8 cellular contexts compared by ENCODE assay signal in genomic region chr1:212034516-212035122, GRCh38. TPM values are rescaled to one million over a fixed set of nuclear protein-coding genes. Genes with fewer than 3 reads are reported as not detected.
DNase-seq lines count a peak whose midpoint lies in the region; ATAC-seq, FAIRE-seq and TF ChIP-seq lines count a peak whose summit lies in the region.

No MANE protein-coding gene starts in this region.

- H3K36me3 ChIP-seq in OCI-LY1 (ENCODE audit: insufficient read depth, low read length), result peaks cover 34% of the 10 kb centered on the region
- H3K36me3 ChIP-seq in neutrophil, result no peaks in the 10 kb centered on the region

- peak overlapping the region; percentile 95 for H3K27ac Mint-ChIP-seq in CD4-positive, alpha-beta T cell

- CTCF ChIA-PET in CD4-positive, alpha-beta T cell (lab: Charles Lee), result interaction anchor here (0.8 to 3.8 kb wide), 20 partner anchors 9 to 421 kb away, joined by 3 to 21 read pairs (median 4); partner anchors contain the start of gene PPP2R5A

- peak overlapping the region; percentile 86 for H3K4me2 ChIP-seq in OCI-LY1 (ENCODE audit: low read length)

- no peaks in the 10 kb centered on the region for H3K27me3 Mint-ChIP-seq in CD4-positive, alpha-beta T cell

- no peaks in the 10 kb centered on the region for H3K9me3 ChIP-seq in CD4-positive, alpha-beta T cell (ENCODE audit: control insufficient read depth, low read length)
- H3K9me3 ChIP-seq in OCI-LY1 (ENCODE audit: low read length), result no peaks in the 10 kb centered on the region
- H3K9me3 ChIP-seq in neutrophil, result no peaks in the 10 kb centered on the region

- no peaks in the 10 kb centered on the region for H3K9me2 ChIP-seq in OCI-LY1 (ENCODE audit: low read depth, low read length)

- H4K20me1 ChIP-seq in OCI-LY1 (ENCODE audit: insufficient read depth, low read length), result no peaks in the 10 kb centered on the region

- no peaks in the 10 kb centered on the region for H3F3A ChIP-seq in OCI-LY1 (ENCODE audit: insufficient read depth, low read length)

- peaks cover 79% of the 10 kb centered on the region for H3K79me2 ChIP-seq in OCI-LY1 (ENCODE audit: insufficient read depth, low read length)

- H3K4me3 Mint-ChIP-seq in CD4-positive, alpha-beta T cell, result peak overlapping the region; percentile 95

- no peak for ATAC-seq in CD4-positive, alpha-beta T cell (ENCODE audit: poor library complexity)
- peak; percentile 10 for ATAC-seq in GM21576 (IDR thresholded peaks at IDR 0.05; ENCODE audit: unreplicated experiment)

- no peaks in the 10 kb centered on the region for H3K27me3 ChIP-seq in CD4-positive, alpha-beta T cell (ENCODE audit: control insufficient read depth, insufficient read depth, low read length)
- H3K27me3 ChIP-seq in OCI-LY1 (ENCODE audit: insufficient read depth, low read length) (no peaks in the 10 kb centered on the region), neutrophil (no peaks in the 10 kb centered on the region)

- H3K4me3 ChIP-seq in OCI-LY1 (ENCODE audit: low read depth, low read length, poor library complexity, severe bottlenecking) (peak overlapping the region; percentile 89), epithelial cell of proximal tubule (ENCODE audit: low read depth, low read length) (peak overlapping the region; percentile 82), neutrophil (ENCODE audit: low read depth in 1 of 2, low read length in 1 of 2) (peak overlapping the region; percentile 86 to 91)

- peak overlapping the region; percentile 55 for H3K27ac ChIP-seq in CD4-positive, alpha-beta T cell (ENCODE audit: low read depth, low read length)
- peak overlapping the region; percentile 81 for H3K27ac ChIP-seq in OCI-LY1 (ENCODE audit: low read depth, low read length, poor library complexity, severe bottlenecking)
- peak overlapping the region; percentile 85 for H3K27ac ChIP-seq in neutrophil

- no peak overlapping the region for H2AFZ ChIP-seq in OCI-LY1 (ENCODE audit: low read length)

- peaks cover 16% of the 10 kb centered on the region for H3K36me3 Mint-ChIP-seq in CD4-positive, alpha-beta T cell (ENCODE audit: low read depth)

- H3K9me3 Mint-ChIP-seq in CD4-positive, alpha-beta T cell, result no peaks in the 10 kb centered on the region

- H3K4me1 Mint-ChIP-seq in CD4-positive, alpha-beta T cell (ENCODE audit: low read depth), result peaks cover 67% of the 10 kb centered on the region

- H3K9ac ChIP-seq in OCI-LY1 (ENCODE audit: low read length), result peak overlapping the region; percentile 80

- DNase-seq in CD4-positive, alpha-beta T cell, result peak in 1 of 10 experiments; percentile 2
- DNase-seq in epithelial cell of proximal tubule (ENCODE audit: low read depth), result no peak
- DNase-seq in urothelium cell line (ENCODE audit: low spot score), result no peak
- DNase-seq in epidermal melanocyte (ENCODE audit: insufficient read length, low spot score), result no peak
- no peak for DNase-seq in NCI-H2029 treated with DMSO at 0.1 percent for 48 hours (lab: John Stamatoyannopoulos, UW)

- POLR2A ChIA-PET in CD4-positive, alpha-beta T cell (lab: Charles Lee), result interaction anchor here (0.8 to 2.6 kb wide), 12 partner anchors 9 to 823 kb away, joined by 3 to 50 read pairs (median 6); partner anchors contain the start of genes FLVCR1, NEK2, NENF and PPP2R5A

- no peak for FAIRE-seq in urothelium cell line (lab: Jason Lieb, UNC)

- no peak for TF ChIP-seq CTCF in CD4-positive, alpha-beta T cell (IDR thresholded peaks at IDR 0.05)
- TF ChIP-seq CTCF in OCI-LY1 (IDR thresholded peaks at IDR 0.05; ENCODE audit: low read length) (no peak), epithelial cell of proximal tubule (conservative IDR thresholded peaks at IDR 0.05; ENCODE audit: low read depth, low read length) (peak; percentile 74), neutrophil (IDR thresholded peaks at IDR 0.05) (no peak)

- intact Hi-C loops in CD4-positive, alpha-beta T cell (cut with DNase I, micrococcal nuclease), result loop anchor here (1.0 to 5.0 kb wide), 9 partner anchors 251 to 983 kb away; partner anchors contain the start of genes PPP2R5A (in 2 of the 2), ANGEL2 (in 1 of the 2), NSL1 (in 1 of the 2) and PACC1 (in 1 of the 2)

- H3K4me1 ChIP-seq in OCI-LY1 (ENCODE audit: insufficient read depth, low read length, severe bottlenecking) (peaks cover 71% of the 10 kb centered on the region), neutrophil (ENCODE audit: control insufficient read depth in 1 of 2, insufficient read depth in 1 of 2, low read depth in 1 of 2, low read length in 1 of 2) (peaks cover 27 to 30% of the 10 kb centered on the region in 2 experiments)

RNA-seq across cellular contexts. Expression of gene INTS7, which starts 0.7 kb away (rescaled TPM):
- total RNA-seq in CD4-positive, alpha-beta T cell, result 1 to 10 TPM; 2.9 to 3.2 TPM
- 17.8 and 21.6 TPM in 2 replicates for total RNA-seq in epithelial cell of proximal tubule

RNA-seq across cellular contexts. Expression of gene DTL, which starts 0.9 kb away (rescaled TPM):
- under 1 TPM; 0.49 to 0.64 TPM for total RNA-seq in CD4-positive, alpha-beta T cell
- total RNA-seq in epithelial cell of proximal tubule, result 17.6 and 31.5 TPM in 2 replicates

Comparison
In these comparisons a context has a peak if more than half of its experiments do, and no peak if none do; other contexts are left out.
1. RNA of gene DTL, which starts 0.9 kb away (total RNA-seq): 17.6 to 31.5 TPM in epithelial cell of proximal tubule; 0.49 to 0.64 TPM in CD4-positive, alpha-beta T cell; every median in the first group is over 10 times any median in the second.
2. Peak in every context shown above with its lines, with median percentiles within 50 percentile points of each other: H3K27ac ChIP-seq and H3K4me3 ChIP-seq.